1 cellular context compared by ENCODE assay signal in genomic region chr3:163916596-163917560, GRCh38.
TF ChIP-seq lines count a peak whose summit lies in the region.

No MANE protein-coding gene starts in this region.

TF ChIP-seq in GM23338, 12 proteins besides CTCF, POLR2A, EP300 and RAD21 (continued from another document):
- no peak for TF ChIP-seq REST (IDR thresholded peaks at IDR 0.05; ENCODE audit: unreplicated experiment)
- TF ChIP-seq EZH2phosphoT487 (IDR thresholded peaks at IDR 0.05; ENCODE audit: unreplicated experiment), result no peak
TF ChIP-seq in GM23338: peak in this region for 0.
